ENCODE assay signal across 8 cellular contexts in genomic region chr14:73757876-73758391, GRCh38. TPM values are rescaled to one million over a fixed set of nuclear protein-coding genes. Genes with fewer than 3 reads are reported as not detected.
DNase-seq lines count a peak whose midpoint lies in the region; ATAC-seq, FAIRE-seq and TF ChIP-seq lines count a peak whose summit lies in the region.

No MANE protein-coding gene starts in this region.

- peaks cover 72% of the 10 kb centered on the region for H4K20me1 ChIP-seq in astrocyte (ENCODE audit: insufficient read depth, low read length)

- no peak overlapping the region for H2AFZ ChIP-seq in astrocyte (ENCODE audit: low read depth, low read length)

- CTCF ChIA-PET in activated naive CD4-positive, alpha-beta T cell treated with anti-CD3 and anti-CD28 coated beads, Interleukin-2, amount 10 ng/mL, durations not matched to agents 7 days and 5 days (lab: Charles Lee): interaction anchor here (0.6 to 8.2 kb wide), 14 partner anchors 8 to 94 kb away, joined by 3 to 136 read pairs (median 6); partner anchors contain the start of gene PTGR2

- H3K4me3 ChIP-seq in astrocyte (ENCODE audit: insufficient read depth, low read depth, low read length): peak overlapping the region; percentile 73
- peak overlapping the region; percentile 0 for H3K4me3 ChIP-seq in lung

- H3K9me3 Mint-ChIP-seq in activated naive CD4-positive, alpha-beta T cell treated with anti-CD3 and anti-CD28 coated beads, Interleukin-2, amount 10 ng/mL, durations not matched to agents 7 days and 5 days: no peaks in the 10 kb centered on the region
- H3K9me3 Mint-ChIP-seq in astrocyte (ENCODE audit: unreplicated experiment): no peaks in the 10 kb centered on the region
- no peaks in the 10 kb centered on the region for H3K9me3 Mint-ChIP-seq in type B pancreatic cell

- ATAC-seq in lung (ENCODE audit: insufficient read depth, low FRiP score): no peak

- no peaks in the 10 kb centered on the region for H3K9me3 ChIP-seq in astrocyte (ENCODE audit: insufficient read depth, low read depth, low read length)
- H3K9me3 ChIP-seq in lung (ENCODE audit: control insufficient read depth in 2 of 2, insufficient read depth in 1 of 2, low read length in 1 of 2): no peaks in the 10 kb centered on the region

- peaks cover 25% of the 10 kb centered on the region for H3K36me3 Mint-ChIP-seq in activated naive CD4-positive, alpha-beta T cell treated with anti-CD3 and anti-CD28 coated beads, Interleukin-2, amount 10 ng/mL, durations not matched to agents 7 days and 5 days
- H3K36me3 Mint-ChIP-seq in astrocyte (ENCODE audit: low read depth, unreplicated experiment): peaks cover 3% of the 10 kb centered on the region
- no peaks in the 10 kb centered on the region for H3K36me3 Mint-ChIP-seq in type B pancreatic cell

- TF ChIP-seq CTCF in astrocyte (IDR thresholded peaks at IDR 0.05; ENCODE audit: insufficient read depth, low read depth, low read length): no peak
- TF ChIP-seq CTCF in lung (IDR thresholded peaks at IDR 0.05; ENCODE audit: control extremely low read depth, extremely low read depth): no peak
- no peak for TF ChIP-seq CTCF in type B pancreatic cell (conservative IDR thresholded peaks at IDR 0.05)

- WGBS in lung, 2 donors: 31 to 44% methylated on average over 10 of the region's 10 CpGs

- no peaks in the 10 kb centered on the region for H3K36me3 ChIP-seq in astrocyte (ENCODE audit: insufficient read depth, low read length)
- no peaks in the 10 kb centered on the region for H3K36me3 ChIP-seq in lung (ENCODE audit: control insufficient read depth in 2 of 2, insufficient read depth in 2 of 2, low read length in 2 of 2)

- H3K27me3 Mint-ChIP-seq in activated naive CD4-positive, alpha-beta T cell treated with anti-CD3 and anti-CD28 coated beads, Interleukin-2, amount 10 ng/mL, durations not matched to agents 7 days and 5 days: no peaks in the 10 kb centered on the region
- H3K27me3 Mint-ChIP-seq in astrocyte (ENCODE audit: low read depth, unreplicated experiment) (no peaks in the 10 kb centered on the region), type B pancreatic cell (no peaks in the 10 kb centered on the region)

- peak overlapping the region; percentile 96 for H3K27ac Mint-ChIP-seq in activated naive CD4-positive, alpha-beta T cell treated with anti-CD3 and anti-CD28 coated beads, Interleukin-2, amount 10 ng/mL, durations not matched to agents 7 days and 5 days
- H3K27ac Mint-ChIP-seq in astrocyte (ENCODE audit: unreplicated experiment) (peak overlapping the region; percentile 93), type B pancreatic cell (peak overlapping the region; percentile 92)

- no peaks in the 10 kb centered on the region for H3K27me3 ChIP-seq in astrocyte (ENCODE audit: insufficient read depth, low read length)
- no peaks in the 10 kb centered on the region for H3K27me3 ChIP-seq in lung (ENCODE audit: control insufficient read depth, insufficient read depth)

- FAIRE-seq in astrocyte (lab: Jason Lieb, UNC): no peak

- peak overlapping the region; percentile 90 for H3K4me3 Mint-ChIP-seq in activated naive CD4-positive, alpha-beta T cell treated with anti-CD3 and anti-CD28 coated beads, Interleukin-2, amount 10 ng/mL, durations not matched to agents 7 days and 5 days
- H3K4me3 Mint-ChIP-seq in astrocyte (ENCODE audit: unreplicated experiment) (peak overlapping the region; percentile 83), type B pancreatic cell (peak overlapping the region; percentile 88)

- H3K4me2 ChIP-seq in astrocyte (ENCODE audit: low read length): peak overlapping the region; percentile 92

- H3K27ac ChIP-seq in astrocyte (ENCODE audit: low read depth, low read length) (peak overlapping the region; percentile 47), lung (ENCODE audit: low read depth in 1 of 2, low read length in 1 of 2) (peak overlapping the region; percentile 97 to 98)

- DNase-seq in activated naive CD4-positive, alpha-beta T cell treated with anti-CD3 and anti-CD28 coated beads, Interleukin-2, amount 10 ng/mL, durations not matched to agents 7 days and 5 days: no peak
- no peak for DNase-seq in activated naive CD4-positive, alpha-beta T cell treated with anti-CD3 and anti-CD28 coated beads, Interleukin-2, amount 50 U/mL, for 16 hours
- no peak for DNase-seq in astrocyte (ENCODE audit: low read depth)
- no peak for DNase-seq in lung (ENCODE audit: low spot score)
- DNase-seq in type B pancreatic cell (ENCODE audit: extremely low spot score, unreplicated experiment): no peak
- no peak for DNase-seq in NCI-H748 (lab: John Stamatoyannopoulos, UW; ENCODE audit: unreplicated experiment)
- DNase-seq in D341Med (ENCODE audit: low spot score): no peak
- DNase-seq in SKM-1 (lab: John Stamatoyannopoulos, UW; ENCODE audit: unreplicated experiment): no peak

- peaks cover 59% of the 10 kb centered on the region for H3K4me1 ChIP-seq in astrocyte (ENCODE audit: insufficient read depth, low read length)
- H3K4me1 ChIP-seq in lung (ENCODE audit: control insufficient read depth in 2 of 2, insufficient read depth in 2 of 2, low read length in 2 of 2): peaks cover 55 to 60% of the 10 kb centered on the region in 2 donors

- peaks cover 83% of the 10 kb centered on the region for H3K79me2 ChIP-seq in astrocyte (ENCODE audit: insufficient read depth, low read length)

- peak overlapping the region; percentile 88 for H3K9ac ChIP-seq in astrocyte (ENCODE audit: low read length)

- H3K4me1 Mint-ChIP-seq in activated naive CD4-positive, alpha-beta T cell treated with anti-CD3 and anti-CD28 coated beads, Interleukin-2, amount 10 ng/mL, durations not matched to agents 7 days and 5 days: peaks cover 81% of the 10 kb centered on the region
- peaks cover 60% of the 10 kb centered on the region for H3K4me1 Mint-ChIP-seq in astrocyte (ENCODE audit: low read depth, unreplicated experiment)
- peaks cover 73% of the 10 kb centered on the region for H3K4me1 Mint-ChIP-seq in type B pancreatic cell (ENCODE audit: unreplicated experiment)

RNA-seq across cellular contexts. Expression of gene PNMA1, which starts 43.8 kb away (rescaled TPM):
- 67.4 and 74.3 TPM in 2 replicates for total RNA-seq in astrocyte
- 10 to 100 TPM; 31.9 to 34.1 TPM for total RNA-seq in lung
- 10 to 100 TPM; 11.0 to 19.6 TPM for polyA plus RNA-seq in lung
- total RNA-seq in type B pancreatic cell (ENCODE audit: low replicate concordance): 35.5 and 64.8 TPM in 2 replicates
